In the genomic region with DNA sequence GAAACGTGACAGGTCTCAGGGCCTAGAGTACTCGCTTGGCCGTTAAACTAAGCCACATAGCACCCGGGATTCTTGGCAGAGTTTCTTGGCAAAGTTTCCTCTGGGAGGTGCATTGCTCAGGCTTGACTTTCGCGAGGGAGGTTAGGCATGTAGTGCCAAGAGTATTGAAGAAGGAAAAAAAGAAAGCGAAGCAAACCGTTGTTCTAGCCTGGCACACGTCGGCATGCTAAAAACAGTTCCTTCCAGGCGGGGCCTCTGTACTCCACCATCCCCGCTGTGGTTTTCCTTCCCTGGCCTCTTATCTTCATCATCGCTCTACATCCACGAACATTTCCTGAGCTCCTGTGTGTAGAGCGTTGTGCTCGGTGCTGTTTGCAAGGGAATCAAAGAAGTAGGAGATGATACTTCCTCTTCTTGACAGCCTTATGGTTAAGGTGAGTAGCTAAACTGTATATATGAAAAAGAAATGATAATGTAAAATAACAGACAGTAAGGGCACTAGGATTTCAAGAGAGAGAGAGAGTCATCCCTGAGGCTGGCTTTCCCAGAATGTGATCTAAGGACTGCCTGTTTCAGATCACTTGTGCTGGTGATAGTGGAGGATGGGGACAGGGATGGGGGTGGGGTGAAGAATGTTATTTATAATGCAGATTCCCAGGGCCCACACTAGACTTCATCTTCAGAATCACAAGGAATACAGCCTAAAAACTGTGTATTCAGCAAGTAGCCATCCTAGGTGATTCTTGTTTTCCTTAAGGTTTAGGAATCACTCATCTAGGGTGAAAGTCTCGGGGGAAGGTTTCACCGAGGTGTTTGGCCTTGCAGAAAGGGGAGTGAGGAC, we compare ENCODE assay signal across 9 cellular contexts. TPM values are rescaled to one million over a fixed set of nuclear protein-coding genes. Genes with fewer than 3 reads are reported as not detected.
A peak's percentile ranks its signal among the peaks of the same experiment; 100 is the strongest.
DNase-seq lines count a peak whose midpoint lies in the region; ATAC-seq and TF ChIP-seq lines count a peak whose summit lies in the region.
"Had no signal": no experiment of that assay in that cellular context is flagged by ENCODE, and none has a peak within 500 bp of the region (broad histone marks: within the 10 kb centered on the region; RNA-seq: fewer than 3 reads in every experiment).

No MANE protein-coding gene starts in this region.

- no peaks in the 10 kb centered on the region for H3K9me3 Mint-ChIP-seq in chondrocyte (ENCODE audit: low read depth)
- H3K9me3 Mint-ChIP-seq in activated T-helper 17 cell treated with anti-CD3 and anti-CD28 coated beads, Interleukin-2, amount 50 U/mL, for 72 hours, result no peaks in the 10 kb centered on the region

- H3K9me3 ChIP-seq in mononuclear cell (ENCODE audit: low read depth, low read length), result no peaks in the 10 kb centered on the region

- H3K36me3 Mint-ChIP-seq in chondrocyte (ENCODE audit: low read depth), result no peaks in the 10 kb centered on the region
- H3K36me3 Mint-ChIP-seq in activated T-helper 17 cell treated with anti-CD3 and anti-CD28 coated beads, Interleukin-2, amount 50 U/mL, for 72 hours (ENCODE audit: low read depth), result no peaks in the 10 kb centered on the region

- ATAC-seq in activated T-helper 17 cell treated with anti-CD3 and anti-CD28 coated beads, Interleukin-2, amount 50 U/mL, for 72 hours (replicated peaks), result no peak
- ATAC-seq in HG03565 (IDR thresholded peaks at IDR 0.05; ENCODE audit: unreplicated experiment), result no peak
- ATAC-seq in GM19351 (IDR thresholded peaks at IDR 0.05; ENCODE audit: unreplicated experiment), result no peak

- no peak overlapping the region for H3K4me3 Mint-ChIP-seq in chondrocyte (ENCODE audit: unreplicated experiment)
- H3K4me3 Mint-ChIP-seq in activated T-helper 17 cell treated with anti-CD3 and anti-CD28 coated beads, Interleukin-2, amount 50 U/mL, for 72 hours, result no peak overlapping the region

- H3K27ac Mint-ChIP-seq in chondrocyte (ENCODE audit: unreplicated experiment), result peak overlapping the region; percentile 42
- H3K27ac Mint-ChIP-seq in activated T-helper 17 cell treated with anti-CD3 and anti-CD28 coated beads, Interleukin-2, amount 50 U/mL, for 72 hours, result no peak overlapping the region

- no peak overlapping the region for H3K4me3 ChIP-seq in AG09309 (ENCODE audit: control insufficient read depth, low read depth, low read length)
- peak overlapping the region; percentile 1 for H3K4me3 ChIP-seq in mononuclear cell (ENCODE audit: low read length)

- peaks cover 22% of the 10 kb centered on the region for H3K4me1 Mint-ChIP-seq in chondrocyte (ENCODE audit: low read depth)
- peaks cover 5% of the 10 kb centered on the region for H3K4me1 Mint-ChIP-seq in activated T-helper 17 cell treated with anti-CD3 and anti-CD28 coated beads, Interleukin-2, amount 50 U/mL, for 72 hours

- TF ChIP-seq CTCF in AG09309 (IDR thresholded peaks at IDR 0.05; ENCODE audit: control insufficient read depth, insufficient read depth, low read depth, low read length, missing control alignments), result no peak
- no peak for TF ChIP-seq CTCF in chondrocyte (IDR thresholded peaks at IDR 0.05)

- H3K27me3 Mint-ChIP-seq in chondrocyte (ENCODE audit: low read depth), result peaks cover 45% of the 10 kb centered on the region
- peaks cover 73% of the 10 kb centered on the region for H3K27me3 Mint-ChIP-seq in activated T-helper 17 cell treated with anti-CD3 and anti-CD28 coated beads, Interleukin-2, amount 50 U/mL, for 72 hours

- DNase-seq in AG09309 (ENCODE audit: low read depth), result peak; percentile 10
- peak; percentile 61 for DNase-seq in LHCN-M2 (ENCODE audit: low read depth)
- DNase-seq in chondrocyte (ENCODE audit: low spot score), result no peak
- DNase-seq in SKM-1 treated with dmso at 0.1 percent for 144 hours (lab: John Stamatoyannopoulos, UW; ENCODE audit: unreplicated experiment), result no peak
- DNase-seq: T-helper 9 cell had no signal

- H3K4me1 ChIP-seq in mononuclear cell (ENCODE audit: insufficient read depth, low read length), result peaks cover 29% of the 10 kb centered on the region

- H3K27me3 ChIP-seq in mononuclear cell (ENCODE audit: insufficient read depth, low read length), result peaks cover 23% of the 10 kb centered on the region

RNA-seq across cellular contexts. Expression of a gene that starts 18.9 kb away (rescaled TPM):
- total RNA-seq in LHCN-M2 (2014; rRNA removed) (124 and 143 TPM in 2 replicates), chondrocyte (58.4 to 59.3 TPM (median 58.8 TPM) in 3 replicates), mononuclear cell (61.4 TPM)
- 65.2 TPM for polyA plus RNA-seq in LHCN-M2 (2012)
- total RNA-seq in activated T-helper 17 cell treated with anti-CD3 and anti-CD28 coated beads, Interleukin-2, amount 50 U/mL, for 72 hours, result 10 to 100 TPM; 54.8 to 88.7 TPM

Comparison
In these comparisons a context has a peak if more than half of its experiments do, and no peak if none do; other contexts are left out.
1. DNase-seq: peak in AG09309 (single experiment) and LHCN-M2 (single experiment); none in chondrocyte (single experiment) and SKM-1 treated with dmso at 0.1 percent for 144 hours (single experiment).